ENCODE assay signal across 2 cellular contexts in genomic region chr13:48976677-48977625, GRCh38.
TF ChIP-seq lines count a peak whose summit lies in the region.

No MANE protein-coding gene starts in this region.

TF ChIP-seq in IMR-90, 13 proteins besides CTCF, POLR2A, EP300 and RAD21 (continued from another document):
- TF ChIP-seq USF2 (IDR thresholded peaks at IDR 0.05; ENCODE audit: low read depth, low read length) = no peak
- no peak for TF ChIP-seq MAZ (IDR thresholded peaks at IDR 0.05; ENCODE audit: borderline replicate concordance, low read depth, low read length)
- TF ChIP-seq NFE2L2 (IDR thresholded peaks at IDR 0.05; ENCODE audit: low read depth, low read length) = no peak
- TF ChIP-seq SMC3 (IDR thresholded peaks at IDR 0.05; ENCODE audit: low read depth, low read length) = no peak
- no peak for TF ChIP-seq MAFK (IDR thresholded peaks at IDR 0.05; ENCODE audit: low read depth, low read length)
- TF ChIP-seq CEBPB (IDR thresholded peaks at IDR 0.05; ENCODE audit: low read depth, low read length) = no peak
- no peak for TF ChIP-seq FOS (IDR thresholded peaks at IDR 0.05; ENCODE audit: low read depth, low read length)
- TF ChIP-seq BHLHE40 (IDR thresholded peaks at IDR 0.05; ENCODE audit: low read depth, low read length) = no peak
- no peak for TF ChIP-seq RFX5 (IDR thresholded peaks at IDR 0.05; ENCODE audit: low read depth, low read length)
- TF ChIP-seq CHD1 (IDR thresholded peaks at IDR 0.05; ENCODE audit: low read depth, low read length) = no peak

TF ChIP-seq in WTC11, 78 proteins besides CTCF, POLR2A, EP300 and RAD21 (continued from another document):
- TF ChIP-seq AR (CRISPR knock-in tag; IDR thresholded peaks at IDR 0.05) (no peak), GRHL2 (CRISPR knock-in tag; IDR thresholded peaks at IDR 0.05; ENCODE audit: insufficient replicate concordance, severe bottlenecking) (no peak), NR3C1 (CRISPR knock-in tag; conservative IDR thresholded peaks at IDR 0.05; ENCODE audit: low read depth) (no peak), FOXK1 (CRISPR knock-in tag; IDR thresholded peaks at IDR 0.05) (no peak), GABPB1 (CRISPR knock-in tag; IDR thresholded peaks at IDR 0.05) (no peak), ZMAT4 (CRISPR knock-in tag; IDR thresholded peaks at IDR 0.05) (no peak)
